8 cellular contexts compared by ENCODE assay signal in genomic region chr17:75625813-75626486, GRCh38. TPM values are rescaled to one million over a fixed set of nuclear protein-coding genes. Genes with fewer than 3 reads are reported as not detected.
DNase-seq lines count a peak whose midpoint lies in the region; ATAC-seq and TF ChIP-seq lines count a peak whose summit lies in the region.

No MANE protein-coding gene starts in this region.

- BruUV-seq in Calu3 (replicated peaks; lab: Mats Ljungman, UMichigan): no TSS peak

- H3K9me3 ChIP-seq in left ventricle myocardium inferior (replicated peaks): no peaks in the 10 kb centered on the region
- no peaks in the 10 kb centered on the region for H3K9me3 ChIP-seq in CD4-positive, alpha-beta memory T cell (ENCODE audit: control insufficient read depth in 1 of 2, low read length in 2 of 2)

- ATAC-seq in HG02623 (IDR thresholded peaks at IDR 0.05; ENCODE audit: unreplicated experiment): no peak

- H3K4me3 ChIP-seq in HFF-Myc (replicated peaks; ENCODE audit: low read depth, low read length) (no peak overlapping the region), left ventricle myocardium inferior (no peak overlapping the region)
- H3K4me3 ChIP-seq in CD4-positive, alpha-beta memory T cell (ENCODE audit: low read length in 2 of 2): no peak overlapping the region

- H3K27ac ChIP-seq in left ventricle myocardium inferior (replicated peaks): no peak overlapping the region
- no peak overlapping the region for H3K27ac ChIP-seq in CD4-positive, alpha-beta memory T cell (ENCODE audit: low read depth, low read length)

- H3K36me3 Mint-ChIP-seq in Calu3 (ENCODE audit: insufficient read depth, unreplicated experiment): peaks cover 53% of the 10 kb centered on the region
- H3K36me3 Mint-ChIP-seq in activated CD4-positive, alpha-beta T cell treated with anti-CD3 and anti-CD28 coated beads, Interleukin-2, amount 10 ng/mL, durations not matched to agents 7 days and 5 days (ENCODE audit: low read depth): no peaks in the 10 kb centered on the region
- peaks cover 0 to 3% of the 10 kb centered on the region in 2 donors for H3K36me3 Mint-ChIP-seq in CD4-positive, alpha-beta memory T cell

- no peaks in the 10 kb centered on the region for H3K27me3 Mint-ChIP-seq in Calu3 (ENCODE audit: unreplicated experiment)
- no peaks in the 10 kb centered on the region for H3K27me3 Mint-ChIP-seq in activated CD4-positive, alpha-beta T cell treated with anti-CD3 and anti-CD28 coated beads, Interleukin-2, amount 10 ng/mL, durations not matched to agents 7 days and 5 days
- H3K27me3 Mint-ChIP-seq in CD4-positive, alpha-beta memory T cell: no peaks in the 10 kb centered on the region

- H3K9me3 Mint-ChIP-seq in Calu3 (ENCODE audit: low read depth, unreplicated experiment): no peaks in the 10 kb centered on the region
- no peaks in the 10 kb centered on the region for H3K9me3 Mint-ChIP-seq in activated CD4-positive, alpha-beta T cell treated with anti-CD3 and anti-CD28 coated beads, Interleukin-2, amount 10 ng/mL, durations not matched to agents 7 days and 5 days
- no peaks in the 10 kb centered on the region for H3K9me3 Mint-ChIP-seq in CD4-positive, alpha-beta memory T cell

- CTCF ChIA-PET in Calu3 (lab: Charles Lee): interaction anchor here (1.6 kb wide), 1 partner anchor 25 kb away, joined by 3 read pairs; no protein-coding TSS in a partner anchor
- CTCF ChIA-PET in activated CD4-positive, alpha-beta T cell treated with anti-CD3 and anti-CD28 coated beads, Interleukin-2, amount 10 ng/mL, durations not matched to agents 7 days and 5 days (lab: Charles Lee): interaction anchor here (0.6 to 2.2 kb wide), 10 partner anchors 11 to 289 kb away, joined by 3 to 9 read pairs (median 3); a partner anchor contains a TSS
- CTCF ChIA-PET in CD4-positive, alpha-beta memory T cell (lab: Charles Lee; ENCODE audit: partially characterized antibody): interaction anchor here (0.6 to 14.0 kb wide), 8 partner anchors 9 to 668 kb away, joined by 3 to 326 read pairs (median 4); no protein-coding TSS in a partner anchor

- H3K27ac Mint-ChIP-seq in Calu3 (ENCODE audit: unreplicated experiment): no peak overlapping the region
- H3K27ac Mint-ChIP-seq in activated CD4-positive, alpha-beta T cell treated with anti-CD3 and anti-CD28 coated beads, Interleukin-2, amount 10 ng/mL, durations not matched to agents 7 days and 5 days: no peak overlapping the region
- H3K27ac Mint-ChIP-seq in CD4-positive, alpha-beta memory T cell: no peak overlapping the region

- H3K4me1 Mint-ChIP-seq in Calu3 (ENCODE audit: low read depth, unreplicated experiment): peaks cover 13% of the 10 kb centered on the region
- no peaks in the 10 kb centered on the region for H3K4me1 Mint-ChIP-seq in activated CD4-positive, alpha-beta T cell treated with anti-CD3 and anti-CD28 coated beads, Interleukin-2, amount 10 ng/mL, durations not matched to agents 7 days and 5 days
- no peaks in the 10 kb centered on the region for H3K4me1 Mint-ChIP-seq in CD4-positive, alpha-beta memory T cell

- DNase-seq in Calu3 (peak; percentile 47), HFF-Myc (ENCODE audit: extremely low read depth, low read depth) (no peak), left ventricle myocardium inferior (no peak), superior temporal gyrus (ENCODE audit: extremely low spot score) (peak; percentile 40), medulla oblongata (ENCODE audit: extremely low spot score) (no peak)
- DNase-seq in activated CD4-positive, alpha-beta T cell treated with anti-CD3 and anti-CD28 coated beads, Interleukin-2, amount 10 ng/mL, durations not matched to agents 7 days and 5 days: peak; percentile 33
- no peak for DNase-seq in CD4-positive, alpha-beta memory T cell

- H3K27me3 ChIP-seq in left ventricle myocardium inferior (ENCODE audit: low read depth): no peaks in the 10 kb centered on the region
- no peaks in the 10 kb centered on the region for H3K27me3 ChIP-seq in CD4-positive, alpha-beta memory T cell (ENCODE audit: insufficient read depth, low read length)

- peaks cover 13% of the 10 kb centered on the region for H3K4me1 ChIP-seq in left ventricle myocardium inferior
- H3K4me1 ChIP-seq in CD4-positive, alpha-beta memory T cell (ENCODE audit: insufficient read depth, low read length): no peaks in the 10 kb centered on the region

- no peak overlapping the region for H3K4me3 Mint-ChIP-seq in Calu3 (ENCODE audit: low read depth, unreplicated experiment)
- H3K4me3 Mint-ChIP-seq in activated CD4-positive, alpha-beta T cell treated with anti-CD3 and anti-CD28 coated beads, Interleukin-2, amount 10 ng/mL, durations not matched to agents 7 days and 5 days: no peak overlapping the region
- H3K4me3 Mint-ChIP-seq in CD4-positive, alpha-beta memory T cell: no peak overlapping the region

- intact Hi-C loops in Calu3 (cut with micrococcal nuclease; ENCODE audit: unreplicated experiment) (no loop called here), left ventricle myocardium inferior (cut with micrococcal nuclease) (no loop called here)
- intact Hi-C loops in CD4-positive, alpha-beta memory T cell (cut with micrococcal nuclease): no loop called here

- TF ChIP-seq CTCF in Calu3 (IDR thresholded peaks at IDR 0.05; ENCODE audit: unreplicated experiment) (peak; percentile 79), HFF-Myc (IDR thresholded peaks at IDR 0.05; ENCODE audit: low read depth, low read length, missing control alignments) (peak; percentile 83), left ventricle myocardium inferior (IDR thresholded peaks at IDR 0.05; ENCODE audit: borderline replicate concordance) (peak; percentile 69)

- POLR2A ChIA-PET in activated CD4-positive, alpha-beta T cell treated with anti-CD3 and anti-CD28 coated beads, Interleukin-2, amount 10 ng/mL, durations not matched to agents 7 days and 5 days (lab: Charles Lee): no interaction called here
- POLR2A ChIA-PET in CD4-positive, alpha-beta memory T cell (lab: Charles Lee; ENCODE audit: partially characterized antibody): no interaction called here

- peaks cover 46% of the 10 kb centered on the region for H3K36me3 ChIP-seq in left ventricle myocardium inferior
- no peaks in the 10 kb centered on the region for H3K36me3 ChIP-seq in CD4-positive, alpha-beta memory T cell (ENCODE audit: insufficient read depth, low read length)

RNA-seq across cellular contexts. Expression of gene SMIM5, which starts 7.3 kb away (rescaled TPM):
- total RNA-seq in Calu3 (2022) (1.9 and 3.5 TPM in 2 replicates), left ventricle myocardium inferior (14.0 TPM)
- total RNA-seq in activated CD4-positive, alpha-beta T cell treated with anti-CD3 and anti-CD28 coated beads, Interleukin-2, amount 10 ng/mL, durations not matched to agents 7 days and 5 days: under 1 TPM; 0.10 to 0.12 TPM
- not detected for total RNA-seq in CD4-positive, alpha-beta memory T cell
- not detected for polyA plus RNA-seq in CD4-positive, alpha-beta memory T cell

RNA-seq across cellular contexts. Expression of gene MYO15B, which starts 38.4 kb away (rescaled TPM):
- 58.4 and 78.6 TPM in 2 replicates for total RNA-seq in Calu3 (2022)
- 10 to 100 TPM; 11.0 to 13.4 TPM for total RNA-seq in activated CD4-positive, alpha-beta T cell treated with anti-CD3 and anti-CD28 coated beads, Interleukin-2, amount 10 ng/mL, durations not matched to agents 7 days and 5 days
- 43.0 TPM for total RNA-seq in left ventricle myocardium inferior
- total RNA-seq in CD4-positive, alpha-beta memory T cell: 10 to 100 TPM; 75.1 to 83.7 TPM
- polyA plus RNA-seq in CD4-positive, alpha-beta memory T cell: under 1 TPM in 1 of 2 donors, not detected in 1; 0.89 TPM

RNA-seq across cellular contexts. Expression of gene RECQL5, which starts 41.0 kb away (rescaled TPM):
- total RNA-seq in Calu3 (2022) (71.3 and 87.3 TPM in 2 replicates), left ventricle myocardium inferior (17.3 TPM)
- total RNA-seq in activated CD4-positive, alpha-beta T cell treated with anti-CD3 and anti-CD28 coated beads, Interleukin-2, amount 10 ng/mL, durations not matched to agents 7 days and 5 days: 10 to 100 TPM; 44.7 to 47.1 TPM
- total RNA-seq in CD4-positive, alpha-beta memory T cell: 10 to 100 TPM; 58.3 to 59.1 TPM
- polyA plus RNA-seq in CD4-positive, alpha-beta memory T cell: 10 to 100 TPM in 1 of 2 donors, 1 to 10 TPM in 1; 6.4 to 16.7 TPM

RNA-seq across cellular contexts. Expression of gene SAP30BP, which starts 41.2 kb away (rescaled TPM):
- total RNA-seq in Calu3 (2022): 96.4 and 98.4 TPM in 2 replicates
- total RNA-seq in activated CD4-positive, alpha-beta T cell treated with anti-CD3 and anti-CD28 coated beads, Interleukin-2, amount 10 ng/mL, durations not matched to agents 7 days and 5 days: 10 to 100 TPM; 97.0 to 97.5 TPM
- total RNA-seq in left ventricle myocardium inferior: 47.2 TPM
- 100 to 1,000 TPM; 115 to 119 TPM for total RNA-seq in CD4-positive, alpha-beta memory T cell
- 10 to 100 TPM; 69.9 to 80.4 TPM for polyA plus RNA-seq in CD4-positive, alpha-beta memory T cell

Comparison
In these comparisons a context has a peak if more than half of its experiments do, and no peak if none do; other contexts are left out.
1. DNase-seq: peak in Calu3 (single experiment), activated CD4-positive, alpha-beta T cell treated with anti-CD3 and anti-CD28 coated beads, Interleukin-2, amount 10 ng/mL, durations not matched to agents 7 days and 5 days (single experiment) and superior temporal gyrus (single experiment); none in HFF-Myc (single experiment), left ventricle myocardium inferior (single experiment), CD4-positive, alpha-beta memory T cell (0 of 5) and medulla oblongata (single experiment).
2. Peak in every context shown above with its lines, with median percentiles within 50 percentile points of each other: CTCF ChIP-seq.